In the genomic region with DNA sequence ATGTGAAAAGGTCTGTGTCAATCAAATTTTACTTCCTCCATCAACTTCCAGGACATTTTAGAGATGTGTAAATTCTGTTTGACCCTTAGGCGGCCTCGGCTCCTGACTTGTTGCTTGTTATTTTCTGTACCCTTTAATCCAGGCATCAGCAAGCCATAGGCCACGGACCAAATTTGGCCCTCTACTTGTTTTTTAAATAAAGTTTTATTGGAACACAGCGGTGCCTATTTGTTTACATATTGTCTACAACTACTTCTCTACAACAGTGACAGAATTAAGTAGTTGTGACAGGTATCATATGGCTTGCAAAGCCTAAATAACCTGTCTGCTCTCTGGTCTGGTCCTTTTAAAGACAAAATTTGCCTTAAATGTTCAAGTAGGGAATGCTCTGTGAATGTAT, we compare ENCODE assay signal across 34 cellular contexts. TPM values are rescaled to one million over a fixed set of nuclear protein-coding genes. Genes with fewer than 3 reads are reported as not detected.
"Had no signal": no experiment of that assay in that cellular context is flagged by ENCODE, and none has a peak within 500 bp of the region (broad histone marks: within the 10 kb centered on the region; RNA-seq: fewer than 3 reads in every experiment).

No MANE protein-coding gene starts in this region.

- H3K27me3 ChIP-seq: ascending aorta, brain microvascular endothelial cell, cardiac muscle cell had no signal

- H3K4me1 ChIP-seq: adrenal gland, ascending aorta, body of pancreas, breast epithelium had no signal

- H3K36me3 ChIP-seq: adrenal gland, ascending aorta, brain microvascular endothelial cell, breast epithelium, cardiac muscle cell had no signal

- ATAC-seq: activated naive CD4-positive, alpha-beta T cell treated with anti-CD3 and anti-CD28 coated beads, Interleukin-2, amount 50 U/mL, for 72 hours; activated naive CD8-positive, alpha-beta T cell treated with anti-CD3 and anti-CD28 coated beads, Interleukin-2, amount 50 U/mL, for 24 hours; activated T-cell treated with anti-CD3 and anti-CD28 coated beads, Interleukin-2, amount 50 U/mL, for 4 hours; activated T-cell treated with anti-CD3 and anti-CD28 coated beads, Interleukin-2, amount 50 U/mL, for 72 hours; activated T-helper 17 cell treated with anti-CD3 and anti-CD28 coated beads, Interleukin-2, amount 50 U/mL, for 72 hours; body of pancreas had no signal

- DNase-seq: activated effector memory CD4-positive, alpha-beta T cell treated with anti-CD3 and anti-CD28 coated beads, Interleukin-2, amount 50 U/mL, for 16 hours; activated effector memory CD4-positive, alpha-beta T cell treated with Interleukin-2 at 50 U/mL for 16 hours; activated gamma-delta T cell; activated gamma-delta T cell treated with Interleukin-2 at 50 U/mL for 16 hours; activated naive CD4-positive, alpha-beta T cell; activated naive CD4-positive, alpha-beta T cell treated with anti-CD3 and anti-CD28 coated beads for 36 hours; activated naive CD4-positive, alpha-beta T cell treated with anti-CD3 and anti-CD28 coated beads, Interleukin-2, amount 10 ng/mL, durations not matched to agents 7 days and 5 days; activated naive CD4-positive, alpha-beta T cell treated with anti-CD3 and anti-CD28 coated beads, Interleukin-2, amount 50 U/mL, for 16 hours; activated naive CD4-positive, alpha-beta T cell treated with Interleukin-2 at 50 U/mL for 16 hours; activated naive CD8-positive, alpha-beta T cell treated with anti-CD3 and anti-CD28 coated beads for 36 hours; activated naive CD8-positive, alpha-beta T cell treated with anti-CD3 and anti-CD28 coated beads, Interleukin-2, amount 10 ng/mL, durations not matched to agents 7 days and 5 days; activated naive CD8-positive, alpha-beta T cell treated with anti-CD3 and anti-CD28 coated beads, Interleukin-2, amount 50 U/mL, for 24 hours; activated T-cell treated with anti-CD3 and anti-CD28 coated beads, Interleukin-2, amount 50 U/mL, for 4 hours; activated T-cell treated with anti-CD3 and anti-CD28 coated beads, Interleukin-2, amount 50 U/mL, for 48 hours; activated T-cell treated with anti-CD3 and anti-CD28 coated beads, Interleukin-2, amount 50 U/mL, for 72 hours; adrenal gland; amniotic stem cell; amygdala; anterior cingulate cortex; aorta; body of pancreas; brain microvascular endothelial cell; central memory CD4-positive, alpha-beta T cell; cerebellar nuclear complex had no signal

- H3K4me3 ChIP-seq: adrenal gland, ascending aorta, body of pancreas, breast epithelium, cardiac muscle cell had no signal

- FAIRE-seq: astrocyte, bronchial epithelial cell, colon had no signal

- H3K9me3 ChIP-seq: adrenal gland, body of pancreas had no signal

- H3K27ac ChIP-seq: adrenal gland, ascending aorta, body of pancreas, brain microvascular endothelial cell, breast epithelium, cardiac muscle cell had no signal

RNA-seq across cellular contexts. Expression of gene TMEM132B, which starts 11.1 kb away (rescaled TPM):
- total RNA-seq: activated naive CD4-positive, alpha-beta T cell treated with anti-CD3 and anti-CD28 coated beads for 36 hours; activated naive CD4-positive, alpha-beta T cell treated with anti-CD3 and anti-CD28 coated beads, Interleukin-2, amount 50 U/mL, for 72 hours; activated naive CD8-positive, alpha-beta T cell treated with anti-CD3 and anti-CD28 coated beads for 36 hours; activated naive CD8-positive, alpha-beta T cell treated with anti-CD3 and anti-CD28 coated beads, Interleukin-2, amount 10 ng/mL, durations not matched to agents 7 days and 5 days; activated T-cell treated with anti-CD3 and anti-CD28 coated beads, Interleukin-2, amount 50 U/mL, for 72 hours; activated T-helper 1 cell treated with anti-CD3 and anti-CD28 coated beads, Interleukin-12 subunit alpha, Interleukin-12 subunit beta, Interleukin-2, Interleukin-4 antibody, amounts not matched to agents 30 ng/mL and 10 ng/mL and 1 ng/mL, durations not matched to agents 14 hours and 24 hours and 36 hours; activated T-helper 17 cell treated with anti-CD3 and anti-CD28 coated beads, Interleukin-2, amount 50 U/mL, for 72 hours; activated T-helper 2 cell treated with anti-CD3 and anti-CD28 coated beads, Interferon-gamma antibody, Interleukin-2, Interleukin-4, amounts not matched to agents 10 μg/mL and 5 μg/mL and 100 μg/mL, durations not matched to agents 14 hours and 24 hours and 36 hours had no signal
